ENCODE assay signal across 13 cellular contexts in the genomic region with DNA sequence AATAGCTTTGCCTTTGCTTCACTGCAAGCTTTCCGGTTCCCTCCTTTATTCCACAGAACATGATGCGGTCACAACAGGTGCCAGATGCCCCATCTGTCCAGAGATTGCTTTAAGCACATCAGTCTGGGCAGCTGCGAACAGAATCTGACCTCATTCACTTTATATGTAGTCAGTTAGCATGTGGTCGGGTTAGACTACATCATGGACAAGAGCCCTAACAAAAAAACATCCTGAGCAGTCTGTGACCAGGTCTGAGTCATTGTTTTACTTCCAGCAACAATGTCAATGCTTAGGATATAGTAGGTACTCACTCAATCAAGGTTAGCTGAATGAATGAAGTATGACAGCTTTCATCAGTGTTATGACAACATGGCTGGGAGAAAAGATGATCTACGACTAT.
DNase-seq lines count a peak whose midpoint lies in the region; ATAC-seq, FAIRE-seq and TF ChIP-seq lines count a peak whose summit lies in the region.
"Had no signal": no experiment of that assay in that cellular context is flagged by ENCODE, and none has a peak within 500 bp of the region (broad histone marks: within the 10 kb centered on the region; RNA-seq: fewer than 3 reads in every experiment).

No MANE protein-coding gene starts in this region.

- no peaks in the 10 kb centered on the region for H3K79me2 ChIP-seq in trophoblast cell (ENCODE audit: control insufficient read depth, insufficient read depth, low read length, poor library complexity)

- H2BK12ac ChIP-seq in trophoblast cell (ENCODE audit: low read length) = no peak overlapping the region

- no peaks in the 10 kb centered on the region for H3K27me3 ChIP-seq in trophoblast cell (ENCODE audit: insufficient read depth, low read length)
- H3K27me3 ChIP-seq: dorsolateral prefrontal cortex had no signal

- H4K8ac ChIP-seq in trophoblast cell (ENCODE audit: low read depth, low read length) = no peak overlapping the region

- no peaks in the 10 kb centered on the region for H3K79me1 ChIP-seq in trophoblast cell (ENCODE audit: low read length)

- H3K4me3 ChIP-seq in epithelial cell of proximal tubule (ENCODE audit: low read depth, low read length) = no peak overlapping the region
- H3K4me3 ChIP-seq in trophoblast cell (ENCODE audit: low read depth, low read length) = no peak overlapping the region
- H3K4me3 ChIP-seq: dorsolateral prefrontal cortex had no signal

- POLR2A ChIA-PET in naive thymus-derived CD8-positive, alpha-beta T cell (lab: Charles Lee) = interaction anchor here (0.6 kb wide), 1 partner anchor 47 kb away, joined by 3 read pairs; no protein-coding TSS in a partner anchor

- H3K4me1 Mint-ChIP-seq in naive thymus-derived CD8-positive, alpha-beta T cell = no peaks in the 10 kb centered on the region

- H3K4me3 Mint-ChIP-seq in naive thymus-derived CD8-positive, alpha-beta T cell = no peak overlapping the region

- no peak overlapping the region for H2BK120ac ChIP-seq in trophoblast cell (ENCODE audit: insufficient read depth, low read length, poor library complexity)

- no peak overlapping the region for H3K27ac Mint-ChIP-seq in naive thymus-derived CD8-positive, alpha-beta T cell

- peaks cover 2% of the 10 kb centered on the region for H3K9me3 ChIP-seq in trophoblast cell (ENCODE audit: insufficient read depth, low read depth, low read length)
- H3K9me3 ChIP-seq: Caco-2 had no signal

- intact Hi-C loops in Right ventricle myocardium superior (cut with DNase I) = no loop called here

- peak overlapping the region; percentile 18 for H3K18ac ChIP-seq in trophoblast cell (ENCODE audit: low read length)

- no peak for FAIRE-seq in GM19239 (lab: Jason Lieb, UNC)

- H3K27ac ChIP-seq in trophoblast cell (ENCODE audit: low read depth, low read length) = no peak overlapping the region
- H3K27ac ChIP-seq: dorsolateral prefrontal cortex had no signal

- H2BK5ac ChIP-seq in trophoblast cell (ENCODE audit: low read depth, low read length, poor library complexity) = no peak overlapping the region

- H4K91ac ChIP-seq in trophoblast cell (ENCODE audit: low read depth, low read length) = no peak overlapping the region

- no peak overlapping the region for H3K4me2 ChIP-seq in trophoblast cell (ENCODE audit: low read length)

- H3K9ac ChIP-seq in trophoblast cell (ENCODE audit: low read length) = no peak overlapping the region

- no peak overlapping the region for H4K12ac ChIP-seq in trophoblast cell (ENCODE audit: low read depth, low read length)

- no CpG with 5 or more reads among the region's 5 CpGs for WGBS in trophoblast cell (ENCODE audit: extremely low coverage, insufficient coverage, insufficient read length)

- no peaks in the 10 kb centered on the region for H3K4me1 ChIP-seq in trophoblast cell (ENCODE audit: control insufficient read depth in 1 of 2, insufficient read depth in 2 of 2, low read length in 2 of 2)
- H3K4me1 ChIP-seq: Caco-2 had no signal

- no peak overlapping the region for H3K14ac ChIP-seq in trophoblast cell (ENCODE audit: low read length)

- no peaks in the 10 kb centered on the region for H3K36me3 ChIP-seq in trophoblast cell (ENCODE audit: control insufficient read depth in 1 of 2, insufficient read depth in 2 of 2, low read length in 2 of 2)

- no peaks in the 10 kb centered on the region for H3K9me3 Mint-ChIP-seq in naive thymus-derived CD8-positive, alpha-beta T cell

- H3K4ac ChIP-seq in trophoblast cell (ENCODE audit: low read depth, low read length) = no peak overlapping the region

- no peak for ATAC-seq in naive thymus-derived CD8-positive, alpha-beta T cell
- ATAC-seq in Right ventricle myocardium superior (ENCODE audit: poor library complexity) (no peak), HG03378 (IDR thresholded peaks at IDR 0.05; ENCODE audit: unreplicated experiment) (no peak)

- no peak overlapping the region for H3K23ac ChIP-seq in trophoblast cell (ENCODE audit: low read length)

- DNase-seq in ELR (ENCODE audit: low read depth) (peak; percentile 83), NCI-H774 (lab: John Stamatoyannopoulos, UW) (peak; percentile 37), epithelial cell of proximal tubule (ENCODE audit: low read depth) (peak; percentile 59), trophoblast cell (no peak), Right ventricle myocardium superior (no peak), GM19239 (ENCODE audit: insufficient read length, low spot score) (no peak)
- no peak for DNase-seq in naive thymus-derived CD8-positive, alpha-beta T cell
- DNase-seq: activated gamma-delta T cell, Caco-2, dorsolateral prefrontal cortex, NCI-H146, SIG-M5 had no signal

- peaks cover 0 to 2% (median 1%) of the 10 kb centered on the region in 5 donors for H3K27me3 Mint-ChIP-seq in naive thymus-derived CD8-positive, alpha-beta T cell

- H2AFZ ChIP-seq in trophoblast cell (ENCODE audit: insufficient read depth, low read length, poor library complexity) = no peak overlapping the region

- TF ChIP-seq CTCF in epithelial cell of proximal tubule (conservative IDR thresholded peaks at IDR 0.05; ENCODE audit: low read depth, low read length) = no peak

- no peaks in the 10 kb centered on the region for H3K36me3 Mint-ChIP-seq in naive thymus-derived CD8-positive, alpha-beta T cell

- no peak overlapping the region for H2AK5ac ChIP-seq in trophoblast cell (ENCODE audit: low read length)

Comparison
In these comparisons a context has a peak if more than half of its experiments do, and no peak if none do; other contexts are left out.
1. DNase-seq: peak in ELR (single experiment), NCI-H774 (single experiment) and epithelial cell of proximal tubule (single experiment); none in trophoblast cell (0 of 2), naive thymus-derived CD8-positive, alpha-beta T cell (0 of 10), Right ventricle myocardium superior (single experiment) and GM19239 (single experiment).